ENCODE assay signal across 19 cellular contexts in the genomic region with DNA sequence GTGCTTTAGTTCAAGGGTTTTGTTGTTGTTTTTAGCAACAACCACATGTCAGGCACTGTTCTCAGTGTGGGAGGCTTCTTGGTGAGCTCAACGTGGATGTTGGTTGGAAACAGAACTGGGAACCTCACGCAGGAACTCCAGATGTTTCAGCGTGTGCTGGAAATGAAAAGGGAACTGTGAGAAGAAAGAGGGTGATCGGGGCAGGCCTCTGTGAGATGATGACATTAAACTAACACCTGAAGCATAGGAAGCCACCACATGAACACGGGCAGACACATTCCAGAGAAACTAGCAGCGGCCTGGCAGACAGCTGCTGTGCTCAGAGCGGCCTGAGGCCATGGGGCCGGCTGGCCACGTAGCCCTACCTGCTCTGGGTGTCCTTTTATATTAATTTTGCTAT.
DNase-seq lines count a peak whose midpoint lies in the region; ATAC-seq and TF ChIP-seq lines count a peak whose summit lies in the region.
"Had no signal": no experiment of that assay in that cellular context is flagged by ENCODE, and none has a peak within 500 bp of the region (broad histone marks: within the 10 kb centered on the region; RNA-seq: fewer than 3 reads in every experiment).

No MANE protein-coding gene starts in this region.

- H3K23ac ChIP-seq in mesendoderm (ENCODE audit: low read length) = no peak overlapping the region

- no peaks in the 10 kb centered on the region for H3K27me3 Mint-ChIP-seq in activated CD4-positive, alpha-beta memory T cell treated with anti-CD3 and anti-CD28 coated beads for 36 hours
- H3K27me3 Mint-ChIP-seq in activated CD4-positive, alpha-beta memory T cell treated with anti-CD3 and anti-CD28 coated beads, Interleukin-2, amount 10 ng/mL, durations not matched to agents 7 days and 5 days = no peaks in the 10 kb centered on the region
- H3K27me3 Mint-ChIP-seq in activated CD8-positive, alpha-beta T cell treated with anti-CD3 and anti-CD28 coated beads, Interleukin-2, amount 10 ng/mL, durations not matched to agents 7 days and 5 days (ENCODE audit: low read depth) = no peaks in the 10 kb centered on the region
- H3K27me3 Mint-ChIP-seq in Calu3 (ENCODE audit: unreplicated experiment) = no peaks in the 10 kb centered on the region
- H3K27me3 Mint-ChIP-seq: CD4-positive, alpha-beta memory T cell; T-cell; type B pancreatic cell had no signal

- no peak overlapping the region for H2BK15ac ChIP-seq in mesendoderm (replicated peaks; ENCODE audit: low read depth)

- in situ Hi-C loops in GM13976 (cut with MboI; ENCODE audit: low sequenced_read_pairs, unreplicated experiment) = no loop called here

- H3K4me1 ChIP-seq in mesendoderm (ENCODE audit: control insufficient read depth, low read depth, low read length) = no peaks in the 10 kb centered on the region
- H3K4me1 ChIP-seq: ascending aorta had no signal

- H3K36me3 ChIP-seq in mesendoderm (ENCODE audit: control insufficient read depth, insufficient read depth, low read length) = peaks cover 28% of the 10 kb centered on the region

- H3K4me3 Mint-ChIP-seq in activated CD4-positive, alpha-beta memory T cell treated with anti-CD3 and anti-CD28 coated beads for 36 hours = no peak overlapping the region
- no peak overlapping the region for H3K4me3 Mint-ChIP-seq in activated CD4-positive, alpha-beta memory T cell treated with anti-CD3 and anti-CD28 coated beads, Interleukin-2, amount 10 ng/mL, durations not matched to agents 7 days and 5 days
- no peak overlapping the region for H3K4me3 Mint-ChIP-seq in activated CD8-positive, alpha-beta T cell treated with anti-CD3 and anti-CD28 coated beads, Interleukin-2, amount 10 ng/mL, durations not matched to agents 7 days and 5 days
- no peak overlapping the region for H3K4me3 Mint-ChIP-seq in Calu3 (ENCODE audit: low read depth, unreplicated experiment)
- H3K4me3 Mint-ChIP-seq: CD4-positive, alpha-beta memory T cell; T-cell; type B pancreatic cell had no signal

- no peak overlapping the region for H2BK120ac ChIP-seq in mesendoderm (ENCODE audit: low read depth, low read length)

- DNase-seq in activated CD4-positive, alpha-beta memory T cell treated with anti-CD3 and anti-CD28 coated beads for 36 hours = peak; percentile 30
- DNase-seq in activated CD4-positive, alpha-beta memory T cell treated with anti-CD3 and anti-CD28 coated beads, Interleukin-2, amount 10 ng/mL, durations not matched to agents 7 days and 5 days = no peak
- DNase-seq in GM13976 (ENCODE audit: low spot score) = peak; percentile 64
- DNase-seq in activated CD8-positive, alpha-beta T cell treated with anti-CD3 and anti-CD28 coated beads, Interleukin-2, amount 10 ng/mL, durations not matched to agents 7 days and 5 days = no peak
- peak; percentile 43 for DNase-seq in mesendoderm
- DNase-seq in Calu3 = no peak
- DNase-seq in NCI-H146 (lab: John Stamatoyannopoulos, UW) = no peak
- DNase-seq: activated CD4-positive, CD25-positive, alpha-beta regulatory T cell; activated T-cell treated with anti-CD3 and anti-CD28 coated beads, Interleukin-2, amount 50 U/mL, for 1 hour; CD4-positive, alpha-beta memory T cell; cortex of kidney; H7; heart right ventricle; NCI-H1092; T-cell had no signal

- no peak overlapping the region for H2BK5ac ChIP-seq in mesendoderm (ENCODE audit: low read length)

- no peak overlapping the region for H3K4me2 ChIP-seq in mesendoderm (ENCODE audit: low read length)

- no peaks in the 10 kb centered on the region for H3K27me3 ChIP-seq in mesendoderm (ENCODE audit: insufficient read depth, low read length, poor library complexity)
- H3K27me3 ChIP-seq: ascending aorta, heart right ventricle had no signal

- no peak overlapping the region for H2AK5ac ChIP-seq in mesendoderm (ENCODE audit: low read length)

- CTCF ChIA-PET in activated CD4-positive, alpha-beta memory T cell treated with anti-CD3 and anti-CD28 coated beads for 36 hours (lab: Charles Lee) = interaction anchor here (0.6 to 2.6 kb wide), 5 partner anchors 15 to 638 kb away, joined by 3 to 7 read pairs (median 3); no protein-coding TSS in a partner anchor
- CTCF ChIA-PET in activated CD4-positive, alpha-beta memory T cell treated with anti-CD3 and anti-CD28 coated beads, Interleukin-2, amount 10 ng/mL, durations not matched to agents 7 days and 5 days (lab: Charles Lee) = interaction anchor here (0.9 to 1.0 kb wide), 3 partner anchors 27 to 129 kb away, joined by 3 to 4 read pairs (median 3); no protein-coding TSS in a partner anchor
- CTCF ChIA-PET in activated CD8-positive, alpha-beta T cell treated with anti-CD3 and anti-CD28 coated beads, Interleukin-2, amount 10 ng/mL, durations not matched to agents 7 days and 5 days (lab: Charles Lee) = interaction anchor here (1.2 to 1.4 kb wide), 5 partner anchors 10 to 62 kb away, joined by 3 to 4 read pairs (median 4); no protein-coding TSS in a partner anchor
- CTCF ChIA-PET in Calu3 (lab: Charles Lee) = interaction anchor here (0.7 kb wide), 2 partner anchors 49 to 1647 kb away, joined by 3 to 4 read pairs; no protein-coding TSS in a partner anchor

- H3K56ac ChIP-seq in mesendoderm (ENCODE audit: low read length) = no peak overlapping the region

- H3K79me1 ChIP-seq in mesendoderm (ENCODE audit: low read length) = no peaks in the 10 kb centered on the region

- H4K8ac ChIP-seq in mesendoderm (ENCODE audit: low read depth, low read length) = no peak overlapping the region

- BruUV-seq in Calu3 (replicated peaks; lab: Mats Ljungman, UMichigan) = no TSS peak

- peaks cover 36% of the 10 kb centered on the region for H3K36me3 Mint-ChIP-seq in activated CD4-positive, alpha-beta memory T cell treated with anti-CD3 and anti-CD28 coated beads for 36 hours
- H3K36me3 Mint-ChIP-seq in activated CD4-positive, alpha-beta memory T cell treated with anti-CD3 and anti-CD28 coated beads, Interleukin-2, amount 10 ng/mL, durations not matched to agents 7 days and 5 days (ENCODE audit: low read depth) = peaks cover 83% of the 10 kb centered on the region
- peaks cover 78% of the 10 kb centered on the region for H3K36me3 Mint-ChIP-seq in activated CD8-positive, alpha-beta T cell treated with anti-CD3 and anti-CD28 coated beads, Interleukin-2, amount 10 ng/mL, durations not matched to agents 7 days and 5 days (ENCODE audit: low read depth)
- no peaks in the 10 kb centered on the region for H3K36me3 Mint-ChIP-seq in Calu3 (ENCODE audit: insufficient read depth, unreplicated experiment)

- POLR2A ChIA-PET in activated CD4-positive, alpha-beta memory T cell treated with anti-CD3 and anti-CD28 coated beads for 36 hours (lab: Charles Lee) = interaction anchor here (0.6 to 1.5 kb wide), 2 partner anchors 10 to 11 kb away, joined by 3 read pairs; no protein-coding TSS in a partner anchor
- POLR2A ChIA-PET in activated CD4-positive, alpha-beta memory T cell treated with anti-CD3 and anti-CD28 coated beads, Interleukin-2, amount 10 ng/mL, durations not matched to agents 7 days and 5 days (lab: Charles Lee) = interaction anchor here (1.6 kb wide), 1 partner anchor 13 kb away, joined by 3 read pairs; no protein-coding TSS in a partner anchor
- POLR2A ChIA-PET in activated CD8-positive, alpha-beta T cell treated with anti-CD3 and anti-CD28 coated beads, Interleukin-2, amount 10 ng/mL, durations not matched to agents 7 days and 5 days (lab: Charles Lee) = no interaction called here

- no peak overlapping the region for H3K4ac ChIP-seq in mesendoderm (ENCODE audit: low read depth, low read length)

- no peak overlapping the region for H3K9ac ChIP-seq in mesendoderm (ENCODE audit: low read length)

- intact Hi-C loops in activated CD4-positive, alpha-beta memory T cell treated with anti-CD3 and anti-CD28 coated beads for 36 hours (cut with micrococcal nuclease) = no loop called here
- intact Hi-C loops in Calu3 (cut with micrococcal nuclease; ENCODE audit: unreplicated experiment) = no loop called here

- TF ChIP-seq CTCF in GM13976 (IDR thresholded peaks at IDR 0.05; ENCODE audit: borderline replicate concordance, control extremely low read depth, extremely low read depth, insufficient read depth, missing control alignments) (no peak), Calu3 (IDR thresholded peaks at IDR 0.05; ENCODE audit: unreplicated experiment) (no peak)

- H4K5ac ChIP-seq in mesendoderm (ENCODE audit: low read length) = no peak overlapping the region

- H3K9me3 Mint-ChIP-seq in activated CD4-positive, alpha-beta memory T cell treated with anti-CD3 and anti-CD28 coated beads for 36 hours = no peaks in the 10 kb centered on the region
- no peaks in the 10 kb centered on the region for H3K9me3 Mint-ChIP-seq in activated CD4-positive, alpha-beta memory T cell treated with anti-CD3 and anti-CD28 coated beads, Interleukin-2, amount 10 ng/mL, durations not matched to agents 7 days and 5 days
- H3K9me3 Mint-ChIP-seq in activated CD8-positive, alpha-beta T cell treated with anti-CD3 and anti-CD28 coated beads, Interleukin-2, amount 10 ng/mL, durations not matched to agents 7 days and 5 days (ENCODE audit: insufficient read depth) = no peaks in the 10 kb centered on the region
- no peaks in the 10 kb centered on the region for H3K9me3 Mint-ChIP-seq in Calu3 (ENCODE audit: low read depth, unreplicated experiment)
- H3K9me3 Mint-ChIP-seq: CD4-positive, alpha-beta memory T cell; T-cell; type B pancreatic cell had no signal

- H3K27ac ChIP-seq in mesendoderm (ENCODE audit: low read depth, low read length) = no peak overlapping the region
- H3K27ac ChIP-seq: ascending aorta had no signal

- peaks cover 29% of the 10 kb centered on the region for H3K4me1 Mint-ChIP-seq in activated CD4-positive, alpha-beta memory T cell treated with anti-CD3 and anti-CD28 coated beads for 36 hours (ENCODE audit: low read depth)
- peaks cover 18% of the 10 kb centered on the region for H3K4me1 Mint-ChIP-seq in activated CD4-positive, alpha-beta memory T cell treated with anti-CD3 and anti-CD28 coated beads, Interleukin-2, amount 10 ng/mL, durations not matched to agents 7 days and 5 days
- peaks cover 21% of the 10 kb centered on the region for H3K4me1 Mint-ChIP-seq in activated CD8-positive, alpha-beta T cell treated with anti-CD3 and anti-CD28 coated beads, Interleukin-2, amount 10 ng/mL, durations not matched to agents 7 days and 5 days (ENCODE audit: low read depth)
- H3K4me1 Mint-ChIP-seq in Calu3 (ENCODE audit: low read depth, unreplicated experiment) = no peaks in the 10 kb centered on the region

- H3K79me2 ChIP-seq in mesendoderm (ENCODE audit: control insufficient read depth, insufficient read depth, low read length) = no peaks in the 10 kb centered on the region

- no peak overlapping the region for H3K18ac ChIP-seq in mesendoderm (ENCODE audit: low read length)

- ATAC-seq in activated CD8-positive, alpha-beta T cell treated with anti-CD3 and anti-CD28 coated beads, Interleukin-2, amount 10 ng/mL, durations not matched to agents 7 days and 5 days = no peak
- ATAC-seq in GM21825 (IDR thresholded peaks at IDR 0.05; ENCODE audit: unreplicated experiment) = no peak
- ATAC-seq: esophagus mucosa, heart right ventricle, T-cell had no signal

- no CpG with 5 or more reads among the region's 9 CpGs for WGBS in mesendoderm (ENCODE audit: extremely low coverage, insufficient coverage, low lambda C conversion rate)

- no peak overlapping the region for H3K4me3 ChIP-seq in mesendoderm (ENCODE audit: low read length)
- H3K4me3 ChIP-seq: ascending aorta, heart right ventricle had no signal

- peak overlapping the region; percentile 39 for H3K27ac Mint-ChIP-seq in activated CD4-positive, alpha-beta memory T cell treated with anti-CD3 and anti-CD28 coated beads for 36 hours
- H3K27ac Mint-ChIP-seq in activated CD4-positive, alpha-beta memory T cell treated with anti-CD3 and anti-CD28 coated beads, Interleukin-2, amount 10 ng/mL, durations not matched to agents 7 days and 5 days = no peak overlapping the region
- peak overlapping the region; percentile 57 for H3K27ac Mint-ChIP-seq in activated CD8-positive, alpha-beta T cell treated with anti-CD3 and anti-CD28 coated beads, Interleukin-2, amount 10 ng/mL, durations not matched to agents 7 days and 5 days
- no peak overlapping the region for H3K27ac Mint-ChIP-seq in Calu3 (ENCODE audit: unreplicated experiment)
- H3K27ac Mint-ChIP-seq: type B pancreatic cell had no signal

Comparison
In these comparisons a context has a peak if more than half of its experiments do, and no peak if none do; other contexts are left out.
1. DNase-seq: peak in activated CD4-positive, alpha-beta memory T cell treated with anti-CD3 and anti-CD28 coated beads for 36 hours (single experiment), GM13976 (single experiment) and mesendoderm (single experiment); none in activated CD4-positive, alpha-beta memory T cell treated with anti-CD3 and anti-CD28 coated beads, Interleukin-2, amount 10 ng/mL, durations not matched to agents 7 days and 5 days (single experiment), activated CD8-positive, alpha-beta T cell treated with anti-CD3 and anti-CD28 coated beads, Interleukin-2, amount 10 ng/mL, durations not matched to agents 7 days and 5 days (single experiment), Calu3 (single experiment) and NCI-H146 (single experiment).
2. H3K27ac Mint-ChIP-seq: peak in activated CD4-positive, alpha-beta memory T cell treated with anti-CD3 and anti-CD28 coated beads for 36 hours (single experiment) and activated CD8-positive, alpha-beta T cell treated with anti-CD3 and anti-CD28 coated beads, Interleukin-2, amount 10 ng/mL, durations not matched to agents 7 days and 5 days (single experiment); none in activated CD4-positive, alpha-beta memory T cell treated with anti-CD3 and anti-CD28 coated beads, Interleukin-2, amount 10 ng/mL, durations not matched to agents 7 days and 5 days (single experiment) and Calu3 (single experiment).